Comparison of ENCODE assay signal across 8 cellular contexts in genomic region chr2:170856066-170856465, GRCh38. TPM values are rescaled to one million over a fixed set of nuclear protein-coding genes. Genes with fewer than 3 reads are reported as not detected.
"Had no signal": no experiment of that assay in that cellular context is flagged by ENCODE, and none has a peak within 500 bp of the region (broad histone marks: within the 10 kb centered on the region; RNA-seq: fewer than 3 reads in every experiment).

No MANE protein-coding gene starts in this region.

- H3K27ac Mint-ChIP-seq: GM23338, H9 had no signal

- H3K4me3 ChIP-seq: GM23338 had no signal

- H3K27ac ChIP-seq: HL-60 had no signal

- H3K4me1 Mint-ChIP-seq: GM23338, H9, IgD-negative memory B cell had no signal

- H3K27me3 Mint-ChIP-seq: IgD-negative memory B cell had no signal

- ATAC-seq: GM23338, HepG2 had no signal

- FAIRE-seq: H1, H54, HepG2 had no signal

- DNase-seq: H9, HCEC 1CT had no signal

- H3K9me3 Mint-ChIP-seq: GM23338, H9, IgD-negative memory B cell had no signal

- H3K4me3 Mint-ChIP-seq: GM23338, H9, IgD-negative memory B cell had no signal

RNA-seq across cellular contexts. Expression of gene GAD1, which starts 39.4 kb away (rescaled TPM):
- polyA plus RNA-seq: IgD-negative memory B cell had no signal
